1 cellular context compared by ENCODE assay signal in the genomic region with DNA sequence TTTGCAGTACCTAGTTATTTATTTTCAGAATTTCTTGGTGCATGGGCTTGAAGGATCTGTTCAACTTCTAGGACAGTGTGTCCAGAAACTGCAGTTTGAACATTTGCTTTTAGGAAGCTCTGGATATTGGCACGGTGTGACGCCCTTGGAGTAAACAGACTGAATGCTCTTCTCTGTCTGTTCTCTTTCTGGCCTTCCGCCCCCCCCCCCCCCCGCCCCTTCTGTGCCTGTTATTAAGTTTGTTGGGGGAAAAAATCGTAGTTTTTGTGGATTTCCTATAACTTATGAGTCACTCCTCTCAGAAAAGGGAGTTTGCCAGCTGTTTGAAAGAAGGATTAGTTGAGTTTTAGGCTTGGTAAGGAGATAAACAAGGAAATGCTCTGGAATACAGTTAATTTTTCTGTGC.
TF ChIP-seq lines count a peak whose summit lies in the region.

No MANE protein-coding gene starts in this region.

TF ChIP-seq in HEK293, 187 proteins besides CTCF, POLR2A, EP300 and RAD21 (continued from another document):
- TF ChIP-seq ZNF626 (tag by site-specific recombination; IDR thresholded peaks at IDR 0.05) (no peak), ZNF654 (tag by site-specific recombination; IDR thresholded peaks at IDR 0.05; ENCODE audit: low read depth) (no peak), ZBTB49 (tag by site-specific recombination; IDR thresholded peaks at IDR 0.05; ENCODE audit: low read depth) (no peak), WT1 (tag by site-specific recombination; IDR thresholded peaks at IDR 0.05) (no peak), ZNF677 (tag by site-specific recombination; IDR thresholded peaks at IDR 0.05) (no peak)
